Comparison of ENCODE assay signal across 15 cellular contexts in the genomic region with DNA sequence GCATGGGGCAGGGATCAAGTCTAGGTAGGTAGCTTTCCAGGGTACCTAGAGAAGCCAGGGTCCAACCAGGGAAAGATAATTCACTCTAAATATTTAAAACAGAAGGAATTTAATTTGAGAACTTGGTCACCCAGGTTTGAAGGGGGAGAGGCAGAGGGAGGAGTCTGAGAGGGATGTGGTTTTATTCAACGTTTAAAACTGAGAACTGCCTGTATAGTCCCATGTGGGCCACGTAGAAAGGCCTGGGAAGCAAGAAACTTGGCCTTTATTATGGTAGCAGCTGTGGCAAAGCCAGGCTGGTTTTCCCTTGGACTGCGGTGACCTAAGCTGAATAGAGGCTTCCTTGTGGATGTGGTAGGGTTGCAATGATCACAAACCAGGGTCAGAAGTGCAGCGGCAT. TPM values are rescaled to one million over a fixed set of nuclear protein-coding genes. Genes with fewer than 3 reads are reported as not detected.
DNase-seq lines count a peak whose midpoint lies in the region; ATAC-seq, FAIRE-seq and TF ChIP-seq lines count a peak whose summit lies in the region.
"Had no signal": no experiment of that assay in that cellular context is flagged by ENCODE, and none has a peak within 500 bp of the region (broad histone marks: within the 10 kb centered on the region; RNA-seq: fewer than 3 reads in every experiment).

No MANE protein-coding gene starts in this region.

- peaks cover 4% of the 10 kb centered on the region for H3K9me3 Mint-ChIP-seq in activated naive CD4-positive, alpha-beta T cell treated with anti-CD3 and anti-CD28 coated beads, Interleukin-2, amount 10 ng/mL, durations not matched to agents 7 days and 5 days

- DNase-seq in activated naive CD4-positive, alpha-beta T cell treated with anti-CD3 and anti-CD28 coated beads, Interleukin-2, amount 10 ng/mL, durations not matched to agents 7 days and 5 days, result peak; percentile 43
- no peak for DNase-seq in activated naive CD4-positive, alpha-beta T cell treated with anti-CD3 and anti-CD28 coated beads, Interleukin-2, amount 50 U/mL, for 16 hours
- DNase-seq in NOMO-1 treated with DMSO at 0.1 percent for 48 hours (lab: John Stamatoyannopoulos, UW; ENCODE audit: unreplicated experiment) (peak; percentile 43), GM12878 (ENCODE audit: low read depth, low spot score) (no peak), NCI-H748 (lab: John Stamatoyannopoulos, UW; ENCODE audit: unreplicated experiment) (no peak)
- no peak for DNase-seq in effector memory CD4-positive, alpha-beta T cell
- DNase-seq: adrenal gland; islet precursor cell; midbrain; NCI-H1105; stimulated activated CD4-positive, alpha-beta T cell treated with anti-CD3 and anti-CD28 coated beads, Interleukin-15, amount 100 ng/mL, for 24 hours; trophoblast cell had no signal

- BruUV-seq in GM12878 (replicated peaks; lab: Mats Ljungman, UMichigan), result no TSS peak

- H3K79me2 ChIP-seq in GM12878 (ENCODE audit: control insufficient read depth, insufficient read depth, low read length), result no peaks in the 10 kb centered on the region; the same call in 1 of the 2 replicates
- H3K79me2 ChIP-seq: parathyroid adenoma had no signal

- H3K27ac Mint-ChIP-seq in activated naive CD4-positive, alpha-beta T cell treated with anti-CD3 and anti-CD28 coated beads, Interleukin-2, amount 10 ng/mL, durations not matched to agents 7 days and 5 days, result peak overlapping the region; percentile 52

- ATAC-seq in GM12878 (peak; percentile 18; the same call in 2 of the 3 replicates), HG03442 (IDR thresholded peaks at IDR 0.05; ENCODE audit: unreplicated experiment) (no peak)

- POLR2A ChIA-PET in GM12878 (lab: Charles Lee), result interaction anchor here (1.2 to 1.3 kb wide), 2 partner anchors 10 to 54 kb away, joined by 3 to 4 read pairs; no protein-coding TSS in a partner anchor

- no peak for TF ChIP-seq CTCF in GM12878 (IDR thresholded peaks at IDR 0.05 in 2 of 3, conservative IDR thresholded peaks at IDR 0.05 in 1 of 3; ENCODE audit: control insufficient read depth in 2 of 3, extremely low read depth in 1 of 3, insufficient read depth in 1 of 3, low read depth in 3 of 3, low read length in 3 of 3)

- intact Hi-C loops in GM12878 (cut with micrococcal nuclease; ENCODE audit: unreplicated experiment), result no loop called here

- no peak overlapping the region; the same call in 1 of the 2 replicates for H3K4me2 ChIP-seq in GM12878 (ENCODE audit: control insufficient read depth, insufficient read depth)

- H3K27me3 ChIP-seq in GM12878 (replicated peaks in 1 of 2; ENCODE audit: control insufficient read depth in 2 of 2, insufficient read depth in 2 of 2, low read length in 1 of 2) (no peaks in the 10 kb centered on the region), thymus (ENCODE audit: control insufficient read depth, insufficient read depth) (no peaks in the 10 kb centered on the region)
- no peaks in the 10 kb centered on the region for H3K27me3 ChIP-seq in effector memory CD4-positive, alpha-beta T cell (replicated peaks; ENCODE audit: control insufficient read depth, insufficient read depth, low read length, poor library complexity, severe bottlenecking)
- H3K27me3 ChIP-seq: adrenal gland had no signal

- H3K4me3 ChIP-seq in GM12878, result no peak overlapping the region
- no peak overlapping the region for H3K4me3 ChIP-seq in thymus (ENCODE audit: low read length)
- H3K4me3 ChIP-seq in effector memory CD4-positive, alpha-beta T cell (ENCODE audit: insufficient read depth, low read depth, low read length, poor library complexity, severe bottlenecking), result no peak overlapping the region
- H3K4me3 ChIP-seq: adrenal gland had no signal

- TF ChIP-seq EP300 in GM12878 (IDR thresholded peaks at IDR 0.05; ENCODE audit: borderline replicate concordance in 1 of 2, control insufficient read depth in 1 of 2, low read depth in 2 of 2, low read length in 2 of 2), result no peak

- H3K27ac ChIP-seq in GM12878 (ENCODE audit: control insufficient read depth, insufficient read depth) (no peak overlapping the region), thymus (ENCODE audit: low read depth) (peak overlapping the region; percentile 25)
- H3K27ac ChIP-seq in effector memory CD4-positive, alpha-beta T cell (ENCODE audit: insufficient read depth, low read length, poor library complexity, severe bottlenecking), result no peak overlapping the region
- H3K27ac ChIP-seq: adrenal gland, parathyroid adenoma had no signal

- no peak overlapping the region for H3K9ac ChIP-seq in GM12878 (ENCODE audit: control insufficient read depth, insufficient read depth, low read length)
- H3K9ac ChIP-seq: parathyroid adenoma had no signal

- H3K36me3 ChIP-seq in GM12878 (ENCODE audit: control insufficient read depth in 2 of 2, insufficient read depth in 2 of 2, low read length in 1 of 2), result no peaks in the 10 kb centered on the region
- H3K36me3 ChIP-seq in thymus (ENCODE audit: control insufficient read depth, insufficient read depth), result no peaks in the 10 kb centered on the region
- no peaks in the 10 kb centered on the region for H3K36me3 ChIP-seq in effector memory CD4-positive, alpha-beta T cell (ENCODE audit: control insufficient read depth, insufficient read depth, low read length)
- H3K36me3 ChIP-seq: adrenal gland had no signal

- WGBS in GM12878 (ENCODE audit: insufficient coverage, insufficient replicate concordance, low lambda C conversion rate, missing lambda C conversion rate), result 58% methylated on average over 4 of the region's 4 CpGs
- WGBS in thymus, result 34% methylated on average over 4 of the region's 4 CpGs

- no peak overlapping the region for H2AFZ ChIP-seq in GM12878 (ENCODE audit: control insufficient read depth, low read depth, low read length)
- H2AFZ ChIP-seq: parathyroid adenoma had no signal

- H3K4me1 Mint-ChIP-seq in activated naive CD4-positive, alpha-beta T cell treated with anti-CD3 and anti-CD28 coated beads, Interleukin-2, amount 10 ng/mL, durations not matched to agents 7 days and 5 days, result peaks cover 63% of the 10 kb centered on the region

- no peaks in the 10 kb centered on the region for H4K20me1 ChIP-seq in GM12878 (ENCODE audit: control insufficient read depth, insufficient read depth)

- no peaks in the 10 kb centered on the region for H3K9me3 ChIP-seq in GM12878 (replicated peaks; ENCODE audit: control insufficient read depth, insufficient read depth, low read length)
- H3K9me3 ChIP-seq in thymus (ENCODE audit: control insufficient read depth), result no peaks in the 10 kb centered on the region
- H3K9me3 ChIP-seq in effector memory CD4-positive, alpha-beta T cell (ENCODE audit: control insufficient read depth, low read length), result no peaks in the 10 kb centered on the region
- H3K9me3 ChIP-seq: adrenal gland had no signal

- no peak for FAIRE-seq in GM12878 (lab: Jason Lieb, UNC)

- no peak for TF ChIP-seq POLR2A in GM12878 (IDR thresholded peaks at IDR 0.05; ENCODE audit: low read depth, low read length)

- H3K4me1 ChIP-seq in GM12878 (ENCODE audit: control insufficient read depth, insufficient read depth, low read length), result peaks cover 51% of the 10 kb centered on the region
- peaks cover 31% of the 10 kb centered on the region for H3K4me1 ChIP-seq in thymus (ENCODE audit: control insufficient read depth, insufficient read depth, low read length)
- peaks cover 34% of the 10 kb centered on the region for H3K4me1 ChIP-seq in effector memory CD4-positive, alpha-beta T cell (ENCODE audit: control insufficient read depth, insufficient read depth, low read length, poor library complexity, severe bottlenecking)
- H3K4me1 ChIP-seq: adrenal gland, parathyroid adenoma had no signal

- RAD21 ChIA-PET in GM12878 (lab: Charles Lee; ENCODE audit: unreplicated experiment), result interaction anchor here (1.1 to 15.1 kb wide), 5 partner anchors 10 to 49 kb away, joined by 3 to 393 read pairs (median 10); a partner anchor contains a TSS

- peak overlapping the region; percentile 11 for H3K4me3 Mint-ChIP-seq in activated naive CD4-positive, alpha-beta T cell treated with anti-CD3 and anti-CD28 coated beads, Interleukin-2, amount 10 ng/mL, durations not matched to agents 7 days and 5 days

- in situ Hi-C loops in GM12878 (cut with MboI), result no loop called here

- TF ChIP-seq RAD21 in GM12878 (IDR thresholded peaks at IDR 0.05; ENCODE audit: insufficient read depth, low read depth, low read length), result no peak

- CTCF ChIA-PET in activated naive CD4-positive, alpha-beta T cell treated with anti-CD3 and anti-CD28 coated beads, Interleukin-2, amount 10 ng/mL, durations not matched to agents 7 days and 5 days (lab: Charles Lee), result interaction anchor here (1.3 to 1.5 kb wide), 2 partner anchors 44 to 46 kb away, joined by 4 read pairs; no protein-coding TSS in a partner anchor
- CTCF ChIA-PET in GM12878 (lab: Yijun Ruan, JAX), result interaction anchor here (1.1 to 12.3 kb wide), 3 partner anchors 25 to 258 kb away, joined by 3 to 153 read pairs (median 8); no protein-coding TSS in a partner anchor

- SMC1A ChIA-PET in GM12878 (lab: Charles Lee; ENCODE audit: uncharacterized antibody, unreplicated experiment), result interaction anchor here (0.7 to 18.9 kb wide), 14 partner anchors 9 to 226 kb away, joined by 3 to 510 read pairs (median 4); no protein-coding TSS in a partner anchor

- H3K27me3 Mint-ChIP-seq in activated naive CD4-positive, alpha-beta T cell treated with anti-CD3 and anti-CD28 coated beads, Interleukin-2, amount 10 ng/mL, durations not matched to agents 7 days and 5 days, result no peaks in the 10 kb centered on the region

- peaks cover 5% of the 10 kb centered on the region for H3K36me3 Mint-ChIP-seq in activated naive CD4-positive, alpha-beta T cell treated with anti-CD3 and anti-CD28 coated beads, Interleukin-2, amount 10 ng/mL, durations not matched to agents 7 days and 5 days

RNA-seq across cellular contexts. Expression of a gene that starts 42.0 kb away (rescaled TPM):
- total RNA-seq in GM12878 (2013; cell fraction: nucleolus; rRNA removed), result 55.2 and 55.7 TPM in 2 replicates
- total RNA-seq in GM12878 (2014; rRNA removed) (37.7 and 38.4 TPM in 2 replicates), GM12878 (2014; rRNA removed; fragmentation: Illumina TruSeq; extraction: Trizol) (33.3 and 34.9 TPM in 2 replicates), GM12878 (2021) (27.6 and 27.7 TPM in 2 replicates)
- polyA plus RNA-seq in GM12878 (2011; ENCODE audit: low read depth), result 12.1 TPM
- polyA plus RNA-seq in GM12878 (2011; rRNA removed) (32.3 and 36.7 TPM in 2 replicates), GM12878 (2014; fragmentation: Illumina TruSeq; extraction: Trizol) (26.9 and 27.4 TPM in 2 replicates), GM12878 (2014; fragmentation: Nextera tagmentation; extraction: Ambion mirVana) (10 to 100 TPM; 20.3 to 32.1 TPM), GM12878 (2014; rRNA removed) (22.9 and 27.3 TPM in 2 replicates), GM12878 (2016; fragmentation: Nextera tagmentation; extraction: Ambion mirVana) (10 to 100 TPM; 27.7 to 28.0 TPM), thymus (11.3 TPM)
- polyA plus RNA-seq in GM12878 (2011; cell fraction: cytosol; rRNA removed), result 54.2 and 57.2 TPM in 2 replicates
- 39.7 and 50.3 TPM in 2 replicates for polyA plus RNA-seq in GM12878 (2011; cell fraction: nucleus; rRNA removed)
- 17.1 and 20.4 TPM in 2 replicates for polyA plus RNA-seq in GM12878 (2012)
- 84.4 and 93.6 TPM in 2 replicates for polyA minus RNA-seq in GM12878 (2011; rRNA and poly(A)+ RNA removed)
- polyA minus RNA-seq in GM12878 (2011; cell fraction: cytosol; rRNA and poly(A)+ RNA removed), result 18.3 and 20.3 TPM in 2 replicates
- 60.7 and 101 TPM in 2 replicates for polyA minus RNA-seq in GM12878 (2011; cell fraction: nucleus; rRNA and poly(A)+ RNA removed)

Comparison
In these comparisons a context has a peak if more than half of its experiments do, and no peak if none do; other contexts are left out.
1. DNase-seq: peak in activated naive CD4-positive, alpha-beta T cell treated with anti-CD3 and anti-CD28 coated beads, Interleukin-2, amount 10 ng/mL, durations not matched to agents 7 days and 5 days (single experiment) and NOMO-1 treated with DMSO at 0.1 percent for 48 hours (single experiment); none in activated naive CD4-positive, alpha-beta T cell treated with anti-CD3 and anti-CD28 coated beads, Interleukin-2, amount 50 U/mL, for 16 hours (single experiment), GM12878 (single experiment), effector memory CD4-positive, alpha-beta T cell (0 of 3) and NCI-H748 (single experiment).